9 cellular contexts compared by ENCODE assay signal in the genomic region with DNA sequence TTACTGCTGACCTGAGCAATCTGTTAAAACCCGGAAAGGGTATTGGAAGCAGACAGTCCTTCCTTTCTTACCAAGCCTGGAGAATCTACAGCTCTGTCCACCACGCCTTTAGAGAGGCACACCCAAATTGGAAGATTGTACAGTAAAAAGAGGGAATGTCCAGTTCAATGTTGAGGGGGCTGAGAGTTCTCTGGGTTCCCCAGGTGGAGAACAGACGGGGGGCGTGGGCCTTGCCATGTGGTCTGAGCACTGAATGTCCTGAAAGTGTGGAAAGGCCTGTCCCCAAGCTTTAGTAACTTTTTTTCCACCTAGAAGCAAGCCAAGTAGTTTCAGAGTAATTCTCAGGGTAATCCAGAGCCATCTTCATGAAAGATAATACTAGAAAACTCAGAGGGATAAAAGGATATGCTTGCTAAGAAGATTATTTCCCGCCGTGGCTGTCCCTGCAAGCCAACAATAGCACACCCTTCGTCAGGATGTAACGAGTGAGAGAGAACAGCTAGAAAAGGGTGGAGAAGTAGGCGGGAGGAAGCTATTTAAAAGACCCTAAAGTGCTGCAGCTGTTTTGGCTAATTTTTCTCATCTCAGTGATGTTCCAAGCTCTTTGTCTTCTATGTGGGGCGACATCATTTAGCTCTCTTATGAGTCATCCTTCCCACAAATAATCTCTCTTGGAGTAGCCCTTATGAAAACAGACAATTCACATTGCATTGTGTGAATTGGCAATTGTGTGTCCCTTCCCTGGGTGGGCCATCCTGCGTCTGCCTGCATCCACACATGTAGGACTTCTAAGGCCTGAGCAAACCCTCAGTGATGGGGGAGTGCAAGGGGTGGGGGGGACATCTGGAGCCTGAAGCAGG.
DNase-seq lines count a peak whose midpoint lies in the region; ATAC-seq and TF ChIP-seq lines count a peak whose summit lies in the region.
"Had no signal": no experiment of that assay in that cellular context is flagged by ENCODE, and none has a peak within 500 bp of the region (broad histone marks: within the 10 kb centered on the region; RNA-seq: fewer than 3 reads in every experiment).

No MANE protein-coding gene starts in this region.

- H3K36me3 ChIP-seq in ascending aorta (no peaks in the 10 kb centered on the region), H7 (replicated peaks; ENCODE audit: control insufficient read depth, insufficient read depth, low read length) (no peaks in the 10 kb centered on the region)

- ATAC-seq in HG03039 (IDR thresholded peaks at IDR 0.05; ENCODE audit: unreplicated experiment) (no peak), HG03457 (IDR thresholded peaks at IDR 0.05; ENCODE audit: unreplicated experiment) (no peak)

- H3K4me3 ChIP-seq in ascending aorta (no peak overlapping the region), H7 (ENCODE audit: insufficient read depth, low read depth, low read length) (no peak overlapping the region)

- DNase-seq in M059J (ENCODE audit: low read depth) (peak; percentile 52), ascending aorta (ENCODE audit: low spot score in 2 of 2) (no peak), hippocampal formation (lab: John Stamatoyannopoulos, UW) (peak; percentile 25 to 65), superior temporal gyrus (ENCODE audit: extremely low spot score) (peak; percentile 86), NCI-H2107 treated with DMSO at 0.1 percent for 48 hours (lab: John Stamatoyannopoulos, UW; ENCODE audit: unreplicated experiment) (no peak), H7 (no peak)
- DNase-seq: nephron progenitor cell had no signal

- H3K9me3 ChIP-seq in ascending aorta = no peaks in the 10 kb centered on the region

- intact Hi-C loops in ascending aorta (cut with DNase I) = no loop called here

- peaks cover 0 to 8% of the 10 kb centered on the region in 2 donors for H3K4me1 ChIP-seq in ascending aorta

- H3K27me3 ChIP-seq in ascending aorta (no peaks in the 10 kb centered on the region), H7 (ENCODE audit: control insufficient read depth, insufficient read depth, low read length) (no peaks in the 10 kb centered on the region)

- H3K27ac ChIP-seq in ascending aorta = peak overlapping the region; percentile 38 to 64

- TF ChIP-seq CTCF in ascending aorta (IDR thresholded peaks at IDR 0.05) = no peak

Comparison
In these comparisons a context has a peak if more than half of its experiments do, and no peak if none do; other contexts are left out.
1. DNase-seq: peak in M059J (single experiment), hippocampal formation (2 of 2) and superior temporal gyrus (single experiment); none in ascending aorta (0 of 2), NCI-H2107 treated with DMSO at 0.1 percent for 48 hours (single experiment) and H7 (single experiment).